In the genomic region with DNA sequence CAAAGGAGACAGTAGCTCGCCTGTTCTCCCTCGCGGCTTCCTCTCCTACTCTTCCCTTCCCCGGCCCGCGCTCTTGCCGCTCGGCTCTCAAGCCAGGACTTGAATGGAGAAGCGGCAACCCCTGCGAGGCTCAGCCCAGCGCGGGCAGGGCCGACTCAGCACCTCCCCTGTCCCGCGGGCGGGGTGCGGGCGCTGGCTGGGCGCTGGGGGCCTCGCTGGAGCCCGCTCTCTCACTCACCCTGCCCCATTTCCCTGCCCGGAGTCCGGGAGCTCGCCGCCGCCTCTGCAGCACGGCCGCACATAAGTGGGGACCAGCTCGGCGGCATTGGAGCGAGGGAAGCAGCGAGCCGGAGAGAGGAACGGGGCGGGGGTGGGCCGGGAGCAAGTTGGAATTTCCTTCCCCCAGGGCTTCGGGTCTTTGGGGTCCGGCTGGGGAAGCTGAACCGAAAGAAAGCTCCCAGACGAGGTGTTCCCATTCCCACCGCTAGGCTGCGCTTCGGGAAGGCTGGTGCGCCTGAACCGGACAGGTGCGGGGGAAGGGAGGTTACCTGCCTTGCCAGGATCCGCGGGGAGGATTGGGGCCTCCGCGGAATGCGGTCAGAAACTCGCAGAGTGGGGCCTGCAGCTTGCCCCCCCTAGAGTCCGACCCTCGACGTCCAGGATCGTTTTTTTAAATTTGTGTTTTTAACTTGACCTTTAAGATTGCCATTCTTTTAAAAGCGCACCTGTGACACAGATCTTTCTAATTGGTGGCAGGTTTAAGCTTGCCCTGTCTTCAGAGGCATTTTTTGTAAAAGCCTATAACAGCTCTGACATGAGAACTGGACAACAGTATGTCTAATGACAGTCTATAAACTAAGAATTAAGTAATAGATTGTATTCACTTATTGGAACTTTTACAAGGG, we compare ENCODE assay signal across 7 cellular contexts. TPM values are rescaled to one million over a fixed set of nuclear protein-coding genes. Genes with fewer than 3 reads are reported as not detected.
DNase-seq lines count a peak whose midpoint lies in the region; ATAC-seq, FAIRE-seq and TF ChIP-seq lines count a peak whose summit lies in the region.

A gene with protein sequence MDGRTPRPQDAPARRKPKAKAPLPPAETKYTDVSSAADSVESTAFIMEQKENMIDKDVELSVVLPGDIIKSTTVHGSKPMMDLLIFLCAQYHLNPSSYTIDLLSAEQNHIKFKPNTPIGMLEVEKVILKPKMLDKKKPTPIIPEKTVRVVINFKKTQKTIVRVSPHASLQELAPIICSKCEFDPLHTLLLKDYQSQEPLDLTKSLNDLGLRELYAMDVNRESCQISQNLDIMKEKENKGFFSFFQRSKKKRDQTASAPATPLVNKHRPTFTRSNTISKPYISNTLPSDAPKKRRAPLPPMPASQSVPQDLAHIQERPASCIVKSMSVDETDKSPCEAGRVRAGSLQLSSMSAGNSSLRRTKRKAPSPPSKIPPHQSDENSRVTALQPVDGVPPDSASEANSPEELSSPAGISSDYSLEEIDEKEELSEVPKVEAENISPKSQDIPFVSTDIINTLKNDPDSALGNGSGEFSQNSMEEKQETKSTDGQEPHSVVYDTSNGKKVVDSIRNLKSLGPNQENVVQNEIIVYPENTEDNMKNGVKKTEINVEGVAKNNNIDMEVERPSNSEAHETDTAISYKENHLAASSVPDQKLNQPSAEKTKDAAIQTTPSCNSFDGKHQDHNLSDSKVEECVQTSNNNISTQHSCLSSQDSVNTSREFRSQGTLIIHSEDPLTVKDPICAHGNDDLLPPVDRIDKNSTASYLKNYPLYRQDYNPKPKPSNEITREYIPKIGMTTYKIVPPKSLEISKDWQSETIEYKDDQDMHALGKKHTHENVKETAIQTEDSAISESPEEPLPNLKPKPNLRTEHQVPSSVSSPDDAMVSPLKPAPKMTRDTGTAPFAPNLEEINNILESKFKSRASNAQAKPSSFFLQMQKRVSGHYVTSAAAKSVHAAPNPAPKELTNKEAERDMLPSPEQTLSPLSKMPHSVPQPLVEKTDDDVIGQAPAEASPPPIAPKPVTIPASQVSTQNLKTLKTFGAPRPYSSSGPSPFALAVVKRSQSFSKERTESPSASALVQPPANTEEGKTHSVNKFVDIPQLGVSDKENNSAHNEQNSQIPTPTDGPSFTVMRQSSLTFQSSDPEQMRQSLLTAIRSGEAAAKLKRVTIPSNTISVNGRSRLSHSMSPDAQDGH (minus strand): TSS at position 105 of the 905 bp plus-strand sequence. CDS start 627 bp downstream, outside the sequence.

- H3K4me1 Mint-ChIP-seq in T-helper 17 cell, result peaks cover 6% of the 10 kb centered on the region

- ATAC-seq in T-helper 17 cell, result peak; percentile 63

- H3K27ac Mint-ChIP-seq in T-helper 17 cell, result no peak within 1 kb of the TSS

- FAIRE-seq in H54 (lab: Jason Lieb, UNC), result peak; percentile 11
- FAIRE-seq in keratinocyte (lab: Jason Lieb, UNC), result peak; percentile 74
- FAIRE-seq in small intestine (lab: Jason Lieb, UNC), result no peak

- TF ChIP-seq CTCF in GM10266 (IDR thresholded peaks at IDR 0.05; ENCODE audit: control insufficient read depth, insufficient read depth, low read depth, missing control alignments), result peak; percentile 63
- TF ChIP-seq CTCF in LNCAP (IDR thresholded peaks at IDR 0.05), result peak; percentile 72
- peak; percentile 90 to 93 (median 91) for TF ChIP-seq CTCF in keratinocyte (optimal IDR thresholded peaks at IDR 0.05 in 1 of 3, IDR thresholded peaks at IDR 0.05 in 1 of 3, conservative IDR thresholded peaks at IDR 0.05 in 1 of 3; ENCODE audit: extremely low read depth in 1 of 3, insufficient read depth in 2 of 3, low read length in 3 of 3)

- peak within 1 kb of the TSS; percentile 76 for H3K4me3 Mint-ChIP-seq in T-helper 17 cell

- H3K36me3 ChIP-seq in keratinocyte (ENCODE audit: control insufficient read depth in 2 of 2, extremely low read depth in 1 of 2, insufficient read depth in 2 of 2, low read length in 2 of 2) (no peaks in the 10 kb centered on the region), small intestine (ENCODE audit: control insufficient read depth in 2 of 2, insufficient read depth in 2 of 2, low read length in 2 of 2) (no peaks in the 10 kb centered on the region)

- peaks cover 32% of the 10 kb centered on the region for H3K27me3 Mint-ChIP-seq in T-helper 17 cell

- peaks cover 22% of the 10 kb centered on the region for H3K79me2 ChIP-seq in keratinocyte (ENCODE audit: control insufficient read depth, insufficient read depth, low read length)

- H3K36me3 Mint-ChIP-seq in T-helper 17 cell (ENCODE audit: low read depth), result no peaks in the 10 kb centered on the region

- H3K4me2 ChIP-seq in keratinocyte (ENCODE audit: control insufficient read depth, extremely low read depth, insufficient read depth, low read depth, low read length), result peak within 1 kb of the TSS; percentile 100

- H3K9ac ChIP-seq in keratinocyte (ENCODE audit: control insufficient read depth, extremely low read depth, insufficient read depth, low read length), result peak within 1 kb of the TSS; percentile 90

- DNase-seq in GM10266 (ENCODE audit: extremely low spot score), result peak; percentile 49
- peak; percentile 40 for DNase-seq in H54 (ENCODE audit: insufficient read length, low spot score)
- DNase-seq in T-helper 17 cell, result no peak
- DNase-seq in cerebellum (ENCODE audit: low spot score), result peak; percentile 17
- no peak for DNase-seq in keratinocyte (ENCODE audit: low read depth, low spot score)
- peak; percentile 90 for DNase-seq in small intestine

- H4K20me1 ChIP-seq in keratinocyte (ENCODE audit: control insufficient read depth, extremely low read depth, insufficient read depth, low read length), result no peaks in the 10 kb centered on the region

- peak; percentile 14 for TF ChIP-seq POLR2A in H54 (IDR thresholded peaks at IDR 0.05; ENCODE audit: low read depth, low read length)

- peak within 1 kb of the TSS; percentile 85 for H2AFZ ChIP-seq in keratinocyte (ENCODE audit: control insufficient read depth, low read length)

- peaks cover 2% of the 10 kb centered on the region for H3K9me3 ChIP-seq in T-helper 17 cell (ENCODE audit: control insufficient read depth, low read length, poor library complexity, severe bottlenecking)
- no peaks in the 10 kb centered on the region for H3K9me3 ChIP-seq in keratinocyte (ENCODE audit: control insufficient read depth, low read depth, low read length)
- H3K9me3 ChIP-seq in small intestine (ENCODE audit: control insufficient read depth, low read depth), result no peaks in the 10 kb centered on the region

- no peaks in the 10 kb centered on the region for H3K9me1 ChIP-seq in keratinocyte (ENCODE audit: control insufficient read depth, extremely low read depth, insufficient read depth, low read length)

- dilution Hi-C loops in keratinocyte (cut with MboI; ENCODE audit: extremely low pct_ligation_motif_present, low sequenced_read_pairs), result no loop called here

- H3K4me1 ChIP-seq in keratinocyte (ENCODE audit: control insufficient read depth, extremely low read depth, insufficient read depth, low read length) (peaks cover 29% of the 10 kb centered on the region), small intestine (ENCODE audit: control insufficient read depth in 2 of 2, insufficient read depth in 1 of 2, low read depth in 1 of 2, low read length in 1 of 2) (peaks cover 0 to 4% of the 10 kb centered on the region in 2 donors)

- H3K4me3 ChIP-seq in keratinocyte (ENCODE audit: control insufficient read depth in 2 of 3, extremely low read depth in 1 of 3, insufficient read depth in 2 of 3, low read depth in 1 of 3, low read length in 3 of 3), result peak within 1 kb of the TSS; percentile 89 to 94 (median 89)
- H3K4me3 ChIP-seq in small intestine (ENCODE audit: low read depth in 1 of 2, low read length in 2 of 2), result peak within 1 kb of the TSS; percentile 73 to 77

- H3K27ac ChIP-seq in keratinocyte (ENCODE audit: control insufficient read depth, insufficient read depth, low read length), result peak within 1 kb of the TSS; percentile 86
- H3K27ac ChIP-seq in small intestine (ENCODE audit: low read depth in 1 of 2, low read length in 1 of 2), result peak within 1 kb of the TSS; percentile 91 to 97

- WGBS in small intestine, 3 donors, result 1% methylated on average over 55 to 57 of the region's 57 CpGs

- H3K27me3 ChIP-seq in keratinocyte (ENCODE audit: control insufficient read depth, extremely low read depth, insufficient read depth, low read length) (no peaks in the 10 kb centered on the region), small intestine (ENCODE audit: control insufficient read depth in 2 of 2, insufficient read depth in 2 of 2, low read length in 2 of 2) (no peaks in the 10 kb centered on the region)

RNA-seq across cellular contexts. Expression of the gene that starts here (rescaled TPM):
- total RNA-seq in T-helper 17 cell, result 1 to 10 TPM in 1 of 2 donors, not detected in 1; 6.6 TPM
- total RNA-seq in cerebellum, result 32.2 TPM
- 11.1 to 25.6 TPM (median 14.9 TPM) in 3 replicates for polyA plus RNA-seq in keratinocyte
- polyA plus RNA-seq in keratinocyte (2011; ENCODE audit: low read depth), result 31.7 TPM
- polyA plus RNA-seq in keratinocyte (2011; cell fraction: cytosol; rRNA removed), result 10.4 and 15.9 TPM in 2 replicates
- polyA plus RNA-seq in keratinocyte (2011; cell fraction: nucleus; rRNA removed), result 26.5 and 29.5 TPM in 2 replicates
- polyA plus RNA-seq in keratinocyte (2012; ENCODE audit: low replicate concordance), result 8.8 and 18.5 TPM in 2 replicates
- 12.8 to 71.0 TPM (median 43.5 TPM) in 3 replicates for polyA minus RNA-seq in keratinocyte
- polyA minus RNA-seq in keratinocyte (2011; cell fraction: cytosol; rRNA and poly(A)+ RNA removed), result 11.1 TPM
- polyA minus RNA-seq in keratinocyte (2011; cell fraction: nucleus; rRNA and poly(A)+ RNA removed), result 79.5 and 114 TPM in 2 replicates
- 10 to 100 TPM in 1 of 3 donors, 1 to 10 TPM in 2; 5.4 to 10.1 (median 5.6) TPM for polyA plus RNA-seq in small intestine

Comparison
In these comparisons a context has a peak if more than half of its experiments do, and no peak if none do; other contexts are left out.
1. DNase-seq: peak in GM10266 (single experiment), H54 (single experiment), cerebellum (single experiment) and small intestine (single experiment); none in T-helper 17 cell (0 of 3) and keratinocyte (single experiment).
2. Peak in every context shown above with its lines, with median percentiles within 50 percentile points of each other: CTCF ChIP-seq.